Comparison of ENCODE assay signal across 17 cellular contexts in the genomic region with DNA sequence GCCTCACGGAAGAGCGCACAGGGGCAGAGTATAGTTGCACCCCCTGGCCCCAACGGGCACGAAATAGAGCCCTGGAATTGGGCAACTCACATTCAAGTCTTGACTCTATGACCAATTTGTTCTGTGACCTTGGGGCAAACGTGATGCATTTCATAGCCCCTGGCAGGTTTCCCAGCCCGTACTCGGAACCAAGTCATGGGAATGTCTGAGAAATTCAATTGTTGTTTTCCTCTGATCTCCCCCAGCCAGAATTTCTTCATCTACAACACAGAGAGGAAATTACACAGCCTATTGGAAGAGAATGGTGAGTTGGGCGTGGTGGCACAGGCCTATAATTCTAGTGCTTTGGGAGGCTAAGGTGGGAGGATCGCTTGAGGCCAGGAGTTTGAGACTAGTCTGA.
A peak's percentile ranks its signal among the peaks of the same experiment; 100 is the strongest.
DNase-seq lines count a peak whose midpoint lies in the region; ATAC-seq and TF ChIP-seq lines count a peak whose summit lies in the region.
"Had no signal": no experiment of that assay in that cellular context is flagged by ENCODE, and none has a peak within 500 bp of the region (broad histone marks: within the 10 kb centered on the region; RNA-seq: fewer than 3 reads in every experiment).

No MANE protein-coding gene starts in this region.

- H3K27ac Mint-ChIP-seq in MCF 10A (ENCODE audit: low read depth, unreplicated experiment) = peak overlapping the region; percentile 59
- H3K27ac Mint-ChIP-seq: CD14-positive monocyte had no signal

- H3K4me2 ChIP-seq in mammary epithelial cell (ENCODE audit: insufficient read depth, low read depth, low read length) = no peak overlapping the region

- no peaks in the 10 kb centered on the region for H3K36me3 Mint-ChIP-seq in MCF 10A (ENCODE audit: insufficient read depth, unreplicated experiment)
- H3K36me3 Mint-ChIP-seq: CD14-positive monocyte had no signal

- no TSS peak for BruUV-seq in MCF 10A (replicated peaks; lab: Mats Ljungman, UMichigan)
- BruUV-seq in mammary epithelial cell (replicated peaks; lab: Mats Ljungman, UMichigan) = no TSS peak

- H3K4me1 Mint-ChIP-seq in MCF 10A (ENCODE audit: insufficient read depth, unreplicated experiment) = peaks cover 21% of the 10 kb centered on the region
- H3K4me1 Mint-ChIP-seq: CD14-positive monocyte had no signal

- in situ Hi-C loops in mammary epithelial cell (cut with MboI; ENCODE audit: low sequenced_read_pairs in 2 of 2) = no loop called here

- no peak overlapping the region for H2AFZ ChIP-seq in mammary epithelial cell (ENCODE audit: low read depth, low read length)
- H2AFZ ChIP-seq: GM23248 had no signal

- H3K27me3 Mint-ChIP-seq in MCF 10A (ENCODE audit: insufficient read depth, unreplicated experiment) = peaks cover 9% of the 10 kb centered on the region

- WGBS in mammary epithelial cell (ENCODE audit: low coverage, missing lambda C conversion rate) = 53% methylated on average over 7 of the region's 9 CpGs

- H3K79me2 ChIP-seq in mammary epithelial cell (ENCODE audit: insufficient read depth, low read length) = no peaks in the 10 kb centered on the region

- no peaks in the 10 kb centered on the region for H3K4me1 ChIP-seq in mammary epithelial cell (ENCODE audit: insufficient read depth, low read length)
- H3K4me1 ChIP-seq in upper lobe of right lung = no peaks in the 10 kb centered on the region

- H3K4me3 ChIP-seq in mammary epithelial cell (replicated peaks in 1 of 3; ENCODE audit: insufficient read depth in 1 of 3, low read depth in 2 of 3, low read length in 3 of 3) = no peak overlapping the region
- no peak overlapping the region for H3K4me3 ChIP-seq in upper lobe of right lung
- H3K4me3 ChIP-seq: GM23248 had no signal

- ATAC-seq in upper lobe of right lung (no peak), SK-N-SH treated with all-trans-retinoic acid at 6 μM for 48 hours (no peak)

- dilution Hi-C loops in mammary epithelial cell (cut with HindIII; ENCODE audit: low sequenced_read_pairs) = no loop called here

- POLR2A ChIA-PET in MCF 10A (lab: Yijun Ruan, JAX) = interaction anchor here (0.7 kb wide), 1 partner anchor 9 kb away, joined by 3 read pairs; no protein-coding TSS in a partner anchor

- no peaks in the 10 kb centered on the region for H4K20me1 ChIP-seq in mammary epithelial cell (ENCODE audit: insufficient read depth, low read length)

- no peak overlapping the region for H3K27ac ChIP-seq in mammary epithelial cell (ENCODE audit: insufficient read depth, low read depth, low read length)
- H3K27ac ChIP-seq in upper lobe of right lung = no peak overlapping the region
- H3K27ac ChIP-seq: GM23248 had no signal

- no peak overlapping the region for H3K4me3 Mint-ChIP-seq in MCF 10A (ENCODE audit: unreplicated experiment)
- H3K4me3 Mint-ChIP-seq: CD14-positive monocyte had no signal

- TF ChIP-seq CTCF in MCF 10A (IDR thresholded peaks at IDR 0.05; ENCODE audit: unreplicated experiment) (no peak), mammary epithelial cell (conservative IDR thresholded peaks at IDR 0.05 in 1 of 2, IDR thresholded peaks at IDR 0.05 in 1 of 2; ENCODE audit: extremely low read depth in 1 of 2, insufficient read depth in 1 of 2, low read depth in 1 of 2, low read length in 2 of 2) (no peak), upper lobe of right lung (IDR thresholded peaks at IDR 0.05) (no peak)

- CTCF ChIA-PET in MCF 10A (lab: Yijun Ruan, JAX) (interaction anchor here (0.6 kb wide), 1 partner anchor 13 kb away, joined by 4 read pairs; no protein-coding TSS in a partner anchor), mammary epithelial cell (lab: Charles Lee; ENCODE audit: low non-redundant PET) (no interaction called here)

- DNase-seq in MCF 10A (ENCODE audit: unreplicated experiment) (peak; percentile 84), mammary epithelial cell (no peak), dermis blood vessel endothelial cell (peak; percentile 79), iris pigment epithelial cell (ENCODE audit: low read depth) (peak; percentile 83), upper lobe of right lung (peak; percentile 15), GDM1 (lab: John Stamatoyannopoulos, UW) (no peak), H4 (ENCODE audit: low spot score) (no peak)
- DNase-seq: 8988T, COR-L47, DMS153, GM23248, NCI-H1105, NCI-H1694 treated with DMSO at 0.1 percent for 48 hours, NCI-H446, Right ventricle myocardium superior had no signal

- H3K36me3 ChIP-seq in mammary epithelial cell (ENCODE audit: insufficient read depth, low read length) (no peaks in the 10 kb centered on the region), upper lobe of right lung (no peaks in the 10 kb centered on the region)

- no peak overlapping the region for H3K9ac ChIP-seq in mammary epithelial cell (ENCODE audit: insufficient read depth, low read length)
- H3K9ac ChIP-seq: GM23248 had no signal

- intact Hi-C loops in MCF 10A (cut with micrococcal nuclease) = no loop called here
- intact Hi-C loops in mammary epithelial cell (cut with micrococcal nuclease) = no loop called here
- intact Hi-C loops in upper lobe of right lung (cut with DNase I) = no loop called here

- H3K27me3 ChIP-seq in mammary epithelial cell (ENCODE audit: insufficient read depth, low read length) (peaks cover 3% of the 10 kb centered on the region), upper lobe of right lung (no peaks in the 10 kb centered on the region)

- H3K9me3 Mint-ChIP-seq in MCF 10A (ENCODE audit: unreplicated experiment) = peaks cover 7% of the 10 kb centered on the region

- H3K9me3 ChIP-seq in mammary epithelial cell (replicated peaks; ENCODE audit: insufficient read depth, low read length) (no peaks in the 10 kb centered on the region), upper lobe of right lung (no peaks in the 10 kb centered on the region)

TF ChIP-seq in SK-N-SH treated with all-trans-retinoic acid at 6 μM for 48 hours, 23 proteins besides CTCF, POLR2A, EP300 and RAD21:
- TF ChIP-seq OSR1 (CRISPR knock-in tag; IDR thresholded peaks at IDR 0.05) (no peak), ZFP30 (CRISPR knock-in tag; IDR thresholded peaks at IDR 0.05) (no peak), ZNF565 (CRISPR knock-in tag; conservative IDR thresholded peaks at IDR 0.05; ENCODE audit: low read depth) (no peak), ZFP3 (CRISPR knock-in tag; IDR thresholded peaks at IDR 0.05) (no peak), GLIS3 (CRISPR knock-in tag; IDR thresholded peaks at IDR 0.05) (no peak), BACH2 (CRISPR knock-in tag; IDR thresholded peaks at IDR 0.05; ENCODE audit: borderline replicate concordance) (no peak), PPARA (CRISPR knock-in tag; IDR thresholded peaks at IDR 0.05; ENCODE audit: borderline replicate concordance) (no peak), SNAI2 (CRISPR knock-in tag; IDR thresholded peaks at IDR 0.05) (no peak), TCF4 (CRISPR knock-in tag; IDR thresholded peaks at IDR 0.05; ENCODE audit: borderline replicate concordance) (no peak)
- TF ChIP-seq, protein P1, sequence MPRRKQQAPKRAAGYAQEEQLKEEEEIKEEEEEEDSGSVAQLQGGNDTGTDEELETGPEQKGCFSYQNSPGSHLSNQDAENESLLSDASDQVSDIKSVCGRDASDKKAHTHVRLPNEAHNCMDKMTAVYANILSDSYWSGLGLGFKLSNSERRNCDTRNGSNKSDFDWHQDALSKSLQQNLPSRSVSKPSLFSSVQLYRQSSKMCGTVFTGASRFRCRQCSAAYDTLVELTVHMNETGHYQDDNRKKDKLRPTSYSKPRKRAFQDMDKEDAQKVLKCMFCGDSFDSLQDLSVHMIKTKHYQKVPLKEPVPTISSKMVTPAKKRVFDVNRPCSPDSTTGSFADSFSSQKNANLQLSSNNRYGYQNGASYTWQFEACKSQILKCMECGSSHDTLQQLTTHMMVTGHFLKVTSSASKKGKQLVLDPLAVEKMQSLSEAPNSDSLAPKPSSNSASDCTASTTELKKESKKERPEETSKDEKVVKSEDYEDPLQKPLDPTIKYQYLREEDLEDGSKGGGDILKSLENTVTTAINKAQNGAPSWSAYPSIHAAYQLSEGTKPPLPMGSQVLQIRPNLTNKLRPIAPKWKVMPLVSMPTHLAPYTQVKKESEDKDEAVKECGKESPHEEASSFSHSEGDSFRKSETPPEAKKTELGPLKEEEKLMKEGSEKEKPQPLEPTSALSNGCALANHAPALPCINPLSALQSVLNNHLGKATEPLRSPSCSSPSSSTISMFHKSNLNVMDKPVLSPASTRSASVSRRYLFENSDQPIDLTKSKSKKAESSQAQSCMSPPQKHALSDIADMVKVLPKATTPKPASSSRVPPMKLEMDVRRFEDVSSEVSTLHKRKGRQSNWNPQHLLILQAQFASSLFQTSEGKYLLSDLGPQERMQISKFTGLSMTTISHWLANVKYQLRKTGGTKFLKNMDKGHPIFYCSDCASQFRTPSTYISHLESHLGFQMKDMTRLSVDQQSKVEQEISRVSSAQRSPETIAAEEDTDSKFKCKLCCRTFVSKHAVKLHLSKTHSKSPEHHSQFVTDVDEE (CRISPR knock-in tag; IDR thresholded peaks at IDR 0.05) = no peak
- TF ChIP-seq, protein P2, sequence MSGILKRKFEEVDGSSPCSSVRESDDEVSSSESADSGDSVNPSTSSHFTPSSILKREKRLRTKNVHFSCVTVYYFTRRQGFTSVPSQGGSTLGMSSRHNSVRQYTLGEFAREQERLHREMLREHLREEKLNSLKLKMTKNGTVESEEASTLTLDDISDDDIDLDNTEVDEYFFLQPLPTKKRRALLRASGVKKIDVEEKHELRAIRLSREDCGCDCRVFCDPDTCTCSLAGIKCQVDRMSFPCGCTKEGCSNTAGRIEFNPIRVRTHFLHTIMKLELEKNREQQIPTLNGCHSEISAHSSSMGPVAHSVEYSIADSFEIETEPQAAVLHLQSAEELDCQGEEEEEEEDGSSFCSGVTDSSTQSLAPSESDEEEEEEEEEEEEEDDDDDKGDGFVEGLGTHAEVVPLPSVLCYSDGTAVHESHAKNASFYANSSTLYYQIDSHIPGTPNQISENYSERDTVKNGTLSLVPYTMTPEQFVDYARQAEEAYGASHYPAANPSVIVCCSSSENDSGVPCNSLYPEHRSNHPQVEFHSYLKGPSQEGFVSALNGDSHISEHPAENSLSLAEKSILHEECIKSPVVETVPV (CRISPR knock-in tag; IDR thresholded peaks at IDR 0.05) = no peak
- TF ChIP-seq, protein P3, sequence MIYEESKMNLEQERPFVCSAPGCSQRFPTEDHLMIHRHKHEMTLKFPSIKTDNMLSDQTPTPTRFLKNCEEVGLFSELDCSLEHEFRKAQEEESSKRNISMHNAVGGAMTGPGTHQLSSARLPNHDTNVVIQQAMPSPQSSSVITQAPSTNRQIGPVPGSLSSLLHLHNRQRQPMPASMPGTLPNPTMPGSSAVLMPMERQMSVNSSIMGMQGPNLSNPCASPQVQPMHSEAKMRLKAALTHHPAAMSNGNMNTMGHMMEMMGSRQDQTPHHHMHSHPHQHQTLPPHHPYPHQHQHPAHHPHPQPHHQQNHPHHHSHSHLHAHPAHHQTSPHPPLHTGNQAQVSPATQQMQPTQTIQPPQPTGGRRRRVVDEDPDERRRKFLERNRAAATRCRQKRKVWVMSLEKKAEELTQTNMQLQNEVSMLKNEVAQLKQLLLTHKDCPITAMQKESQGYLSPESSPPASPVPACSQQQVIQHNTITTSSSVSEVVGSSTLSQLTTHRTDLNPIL (CRISPR knock-in tag; IDR thresholded peaks at IDR 0.05; ENCODE audit: low read depth) = no peak

Comparison
In these comparisons a context has a peak if more than half of its experiments do, and no peak if none do; other contexts are left out.
1. DNase-seq: peak in MCF 10A (single experiment), dermis blood vessel endothelial cell (single experiment), iris pigment epithelial cell (single experiment) and upper lobe of right lung (single experiment); none in mammary epithelial cell (single experiment), GDM1 (single experiment) and H4 (single experiment).